In the genomic region with DNA sequence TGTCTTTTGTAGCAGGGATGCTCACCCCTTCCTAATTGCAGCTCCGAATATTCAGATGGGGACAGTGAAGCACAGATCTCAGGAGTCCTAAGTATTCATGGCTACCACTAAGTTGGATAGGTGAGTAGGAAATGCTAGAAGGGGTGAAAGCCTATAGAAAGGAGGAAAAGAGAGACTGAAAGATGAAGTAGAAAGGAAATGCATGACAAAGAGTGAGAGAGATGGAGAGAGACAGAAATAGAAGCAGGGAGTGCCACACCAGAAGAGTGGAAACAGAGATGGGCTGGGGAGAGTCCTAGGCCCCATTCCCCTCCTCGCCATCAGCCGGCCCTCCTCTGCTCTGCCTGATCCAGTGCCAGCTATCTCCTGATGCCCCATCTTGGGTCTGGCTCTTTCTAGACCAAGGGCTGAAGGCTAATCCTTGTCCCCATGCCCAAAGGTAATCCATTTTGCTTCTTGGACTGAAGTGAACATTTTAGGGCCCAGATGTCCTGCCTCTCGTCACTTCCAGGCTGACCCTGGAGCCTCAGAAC, we compare ENCODE assay signal across 10 cellular contexts. TPM values are rescaled to one million over a fixed set of nuclear protein-coding genes. Genes with fewer than 3 reads are reported as not detected.
A peak's percentile ranks its signal among the peaks of the same experiment; 100 is the strongest.
DNase-seq lines count a peak whose midpoint lies in the region; ATAC-seq lines count a peak whose summit lies in the region.
"Had no signal": no experiment of that assay in that cellular context is flagged by ENCODE, and none has a peak within 500 bp of the region (broad histone marks: within the 10 kb centered on the region; RNA-seq: fewer than 3 reads in every experiment).

No MANE protein-coding gene starts in this region.

- peak overlapping the region; percentile 81 for H3K4me3 Mint-ChIP-seq in activated CD4-positive, alpha-beta T cell treated with anti-CD3 and anti-CD28 coated beads for 36 hours
- H3K4me3 Mint-ChIP-seq in activated CD8-positive, alpha-beta T cell treated with anti-CD3 and anti-CD28 coated beads, Interleukin-2, amount 10 ng/mL, durations not matched to agents 7 days and 5 days, result no peak overlapping the region

- CTCF ChIA-PET in activated CD4-positive, alpha-beta T cell treated with anti-CD3 and anti-CD28 coated beads for 36 hours (lab: Charles Lee), result interaction anchor here (0.5 to 1.4 kb wide), 3 partner anchors 45 to 202 kb away, joined by 3 to 7 read pairs (median 4); no protein-coding TSS in a partner anchor
- CTCF ChIA-PET in activated CD8-positive, alpha-beta T cell treated with anti-CD3 and anti-CD28 coated beads, Interleukin-2, amount 10 ng/mL, durations not matched to agents 7 days and 5 days (lab: Charles Lee), result interaction anchor here (0.8 to 7.0 kb wide), 5 partner anchors 16 to 128 kb away, joined by 3 to 52 read pairs (median 8); a partner anchor contains a TSS

- no peaks in the 10 kb centered on the region for H3K9me3 ChIP-seq in iPS-18c (ENCODE audit: control insufficient read depth, insufficient read depth, low read length)

- no peaks in the 10 kb centered on the region for H3K27me3 Mint-ChIP-seq in activated CD4-positive, alpha-beta T cell treated with anti-CD3 and anti-CD28 coated beads for 36 hours
- no peaks in the 10 kb centered on the region for H3K27me3 Mint-ChIP-seq in activated CD8-positive, alpha-beta T cell treated with anti-CD3 and anti-CD28 coated beads, Interleukin-2, amount 10 ng/mL, durations not matched to agents 7 days and 5 days (ENCODE audit: low read depth)

- H3K4me1 Mint-ChIP-seq in activated CD4-positive, alpha-beta T cell treated with anti-CD3 and anti-CD28 coated beads for 36 hours, result peaks cover 48% of the 10 kb centered on the region
- H3K4me1 Mint-ChIP-seq in activated CD8-positive, alpha-beta T cell treated with anti-CD3 and anti-CD28 coated beads, Interleukin-2, amount 10 ng/mL, durations not matched to agents 7 days and 5 days (ENCODE audit: low read depth), result peaks cover 28% of the 10 kb centered on the region

- peak overlapping the region; percentile 90 for H3K27ac ChIP-seq in substantia nigra (ENCODE audit: low read depth, low read length, poor library complexity, severe bottlenecking)

- peaks cover 23% of the 10 kb centered on the region for H3K36me3 Mint-ChIP-seq in activated CD4-positive, alpha-beta T cell treated with anti-CD3 and anti-CD28 coated beads for 36 hours (ENCODE audit: low read depth)
- H3K36me3 Mint-ChIP-seq in activated CD8-positive, alpha-beta T cell treated with anti-CD3 and anti-CD28 coated beads, Interleukin-2, amount 10 ng/mL, durations not matched to agents 7 days and 5 days (ENCODE audit: low read depth), result peaks cover 12% of the 10 kb centered on the region

- 0 out of 2 replicates have a peak overlapping the region, but pooled peaks have one; percentile 98 for H3K4me3 ChIP-seq in iPS-18c (ENCODE audit: insufficient read depth, low read depth, low read length)

- intact Hi-C loops in activated CD4-positive, alpha-beta T cell treated with anti-CD3 and anti-CD28 coated beads for 36 hours (cut with DNase I, micrococcal nuclease), result loop anchor here in 1 of 2 experiments (10.0 kb wide), 1 partner anchor 282 kb away; a partner anchor contains a TSS

- POLR2A ChIA-PET in activated CD4-positive, alpha-beta T cell treated with anti-CD3 and anti-CD28 coated beads for 36 hours (lab: Charles Lee), result no interaction called here
- POLR2A ChIA-PET in activated CD8-positive, alpha-beta T cell treated with anti-CD3 and anti-CD28 coated beads, Interleukin-2, amount 10 ng/mL, durations not matched to agents 7 days and 5 days (lab: Charles Lee), result interaction anchor here (1.6 kb wide), 1 partner anchor 78 kb away, joined by 3 read pairs; a partner anchor contains a TSS

- no peak for ATAC-seq in activated CD4-positive, alpha-beta T cell treated with anti-CD3 and anti-CD28 coated beads for 36 hours
- no peak for ATAC-seq in activated CD8-positive, alpha-beta T cell treated with anti-CD3 and anti-CD28 coated beads, Interleukin-2, amount 10 ng/mL, durations not matched to agents 7 days and 5 days
- ATAC-seq in GM18870 (IDR thresholded peaks at IDR 0.05; ENCODE audit: unreplicated experiment), result no peak

- H3K9me3 Mint-ChIP-seq in activated CD4-positive, alpha-beta T cell treated with anti-CD3 and anti-CD28 coated beads for 36 hours (ENCODE audit: low read depth), result no peaks in the 10 kb centered on the region
- H3K9me3 Mint-ChIP-seq in activated CD8-positive, alpha-beta T cell treated with anti-CD3 and anti-CD28 coated beads, Interleukin-2, amount 10 ng/mL, durations not matched to agents 7 days and 5 days (ENCODE audit: insufficient read depth), result no peaks in the 10 kb centered on the region

- DNase-seq in activated CD4-positive, alpha-beta T cell treated with anti-CD3 and anti-CD28 coated beads for 36 hours, result no peak
- no peak for DNase-seq in activated CD4-positive, alpha-beta T cell treated with anti-CD3 and anti-CD28 coated beads, Interleukin-2, amount 50 U/mL, for 48 hours
- DNase-seq in activated CD8-positive, alpha-beta T cell treated with anti-CD3 and anti-CD28 coated beads, Interleukin-2, amount 10 ng/mL, durations not matched to agents 7 days and 5 days, result no peak
- DNase-seq in substantia nigra (lab: John Stamatoyannopoulos, UW) (peak in 2 of 49 donors; percentile 25 to 37), NCI-H1048 (lab: John Stamatoyannopoulos, UW) (no peak), MV-4-11 (lab: John Stamatoyannopoulos, UW) (no peak)
- DNase-seq: small intestine had no signal

- peak overlapping the region; percentile 67 for H3K27ac Mint-ChIP-seq in activated CD4-positive, alpha-beta T cell treated with anti-CD3 and anti-CD28 coated beads for 36 hours
- peak overlapping the region; percentile 28 for H3K27ac Mint-ChIP-seq in activated CD8-positive, alpha-beta T cell treated with anti-CD3 and anti-CD28 coated beads, Interleukin-2, amount 10 ng/mL, durations not matched to agents 7 days and 5 days

RNA-seq across cellular contexts. Expression of a gene that starts 2.0 kb away (rescaled TPM):
- total RNA-seq in activated CD4-positive, alpha-beta T cell treated with anti-CD3 and anti-CD28 coated beads for 36 hours, result 10 to 100 TPM; 42.5 to 63.4 TPM
- total RNA-seq in activated CD8-positive, alpha-beta T cell treated with anti-CD3 and anti-CD28 coated beads, Interleukin-2, amount 10 ng/mL, durations not matched to agents 7 days and 5 days, result 10 to 100 TPM; 27.3 to 35.2 TPM

RNA-seq across cellular contexts. Expression of a gene that starts 16.8 kb away (rescaled TPM):
- not detected for total RNA-seq in activated CD4-positive, alpha-beta T cell treated with anti-CD3 and anti-CD28 coated beads for 36 hours
- not detected for total RNA-seq in activated CD8-positive, alpha-beta T cell treated with anti-CD3 and anti-CD28 coated beads, Interleukin-2, amount 10 ng/mL, durations not matched to agents 7 days and 5 days
- total RNA-seq: NCI-H460 had no signal

RNA-seq across cellular contexts. Expression of a gene that starts 55.2 kb away (rescaled TPM):
- total RNA-seq in activated CD4-positive, alpha-beta T cell treated with anti-CD3 and anti-CD28 coated beads for 36 hours, result 100 to 1,000 TPM; 116 to 135 TPM
- 10 to 100 TPM; 81.9 to 85.9 TPM for total RNA-seq in activated CD8-positive, alpha-beta T cell treated with anti-CD3 and anti-CD28 coated beads, Interleukin-2, amount 10 ng/mL, durations not matched to agents 7 days and 5 days

RNA-seq across cellular contexts. Expression of a gene that starts 55.8 kb away (rescaled TPM):
- total RNA-seq in activated CD4-positive, alpha-beta T cell treated with anti-CD3 and anti-CD28 coated beads for 36 hours, result not detected
- not detected for total RNA-seq in activated CD8-positive, alpha-beta T cell treated with anti-CD3 and anti-CD28 coated beads, Interleukin-2, amount 10 ng/mL, durations not matched to agents 7 days and 5 days
- total RNA-seq: NCI-H460 had no signal
